In genomic region chr3:52183786-52184445, GRCh38 we compare ENCODE assay signal across 21 cellular contexts. TPM values are rescaled to one million over a fixed set of nuclear protein-coding genes. Genes with fewer than 3 reads are reported as not detected.
"Had no signal": no experiment of that assay in that cellular context is flagged by ENCODE, and none has a peak within 500 bp of the region (broad histone marks: within the 10 kb centered on the region; RNA-seq: fewer than 3 reads in every experiment).

No MANE protein-coding gene starts in this region.

- H3K4me1 Mint-ChIP-seq: nephron had no signal

- H3K27ac ChIP-seq: body of pancreas, colonic mucosa, esophagus squamous epithelium, lower lobe of right lung, transverse colon had no signal

- H3K27ac Mint-ChIP-seq: activated CD4-positive, alpha-beta memory T cell treated with anti-CD3 and anti-CD28 coated beads, Interleukin-2, amount 10 ng/mL, durations not matched to agents 7 days and 5 days; activated naive CD8-positive, alpha-beta T cell; activated T-cell treated with anti-CD3 and anti-CD28 coated beads, Interleukin-2, amount 50 U/mL, for 24 hours; WTC11 had no signal

- H3K27me3 ChIP-seq: body of pancreas, colonic mucosa, esophagus squamous epithelium, transverse colon had no signal

- H3K4me1 ChIP-seq: colonic mucosa, lower lobe of right lung, transverse colon had no signal

- H3K9me3 Mint-ChIP-seq: activated CD4-positive, alpha-beta memory T cell treated with anti-CD3 and anti-CD28 coated beads, Interleukin-2, amount 10 ng/mL, durations not matched to agents 7 days and 5 days; activated T-cell treated with anti-CD3 and anti-CD28 coated beads, Interleukin-2, amount 50 U/mL, for 24 hours; nephron had no signal

- H3K36me3 Mint-ChIP-seq: activated naive CD8-positive, alpha-beta T cell; WTC11 had no signal

- ATAC-seq: body of pancreas, lower lobe of right lung, WTC11 had no signal

- H3K36me3 ChIP-seq: colonic mucosa, esophagus squamous epithelium, lower lobe of right lung, transverse colon had no signal

- H3K9me3 ChIP-seq: body of pancreas, colonic mucosa, esophagus squamous epithelium, lower lobe of right lung, transverse colon had no signal

- DNase-seq: activated CD4-positive, alpha-beta memory T cell treated with anti-CD3 and anti-CD28 coated beads, Interleukin-2, amount 10 ng/mL, durations not matched to agents 7 days and 5 days; activated CD4-positive, alpha-beta T cell treated with anti-CD3 and anti-CD28 coated beads for 4 hours; activated T-cell treated with anti-CD3 and anti-CD28 coated beads, Interleukin-2, amount 50 U/mL, for 24 hours; amygdala; body of pancreas; central memory CD4-positive, alpha-beta T cell; colonic mucosa; esophagus squamous epithelium; head of caudate nucleus; lower lobe of right lung; nucleus accumbens; stimulated activated CD4-positive, alpha-beta T cell treated with anti-CD3 and anti-CD28 coated beads, Interleukin-2, amount 100 ng/mL, for 48 hours; stimulated activated naive CD4-positive, alpha-beta T cell treated with Interleukin-2 at 50 U/mL for 16 hours; substantia nigra; T-helper 2 cell; transverse colon had no signal

- H3K27me3 Mint-ChIP-seq: activated naive CD8-positive, alpha-beta T cell; activated T-cell treated with anti-CD3 and anti-CD28 coated beads, Interleukin-2, amount 50 U/mL, for 24 hours had no signal

- H3K4me3 Mint-ChIP-seq: activated CD4-positive, alpha-beta memory T cell treated with anti-CD3 and anti-CD28 coated beads, Interleukin-2, amount 10 ng/mL, durations not matched to agents 7 days and 5 days; activated naive CD8-positive, alpha-beta T cell; activated T-cell treated with anti-CD3 and anti-CD28 coated beads, Interleukin-2, amount 50 U/mL, for 24 hours; nephron; WTC11 had no signal

- H3K4me3 ChIP-seq: body of pancreas, colonic mucosa, esophagus squamous epithelium, lower lobe of right lung, transverse colon had no signal

RNA-seq across cellular contexts. Expression of gene TLR9, which starts 41.5 kb away (rescaled TPM):
- total RNA-seq: esophagus squamous epithelium, fibroblast of villous mesenchyme, pulmonary artery endothelial cell, WTC11 had no signal
